In genomic region chrX:53794181-53794580, GRCh38 we compare ENCODE assay signal across 23 cellular contexts.
"Had no signal": no experiment of that assay in that cellular context is flagged by ENCODE, and none has a peak within 500 bp of the region (broad histone marks: within the 10 kb centered on the region; RNA-seq: fewer than 3 reads in every experiment).

No MANE protein-coding gene starts in this region.

- H3K27ac ChIP-seq: brain microvascular endothelial cell, cardiac muscle cell, KMS-11, Peyer's patch, RWPE1, SJCRH30 had no signal

- H3K9ac ChIP-seq: KMS-11 had no signal

- H3K4me1 ChIP-seq: Peyer's patch, SJCRH30 had no signal

- H3K9me3 ChIP-seq: Peyer's patch, SJCRH30 had no signal

- H3K27me3 Mint-ChIP-seq: T-helper 17 cell had no signal

- DNase-seq: activated CD4-positive, alpha-beta T cell treated with anti-CD3 and anti-CD28 coated beads for 48 hours; activated CD4-positive, alpha-beta T cell treated with anti-CD3 and anti-CD28 coated beads, Interleukin-2, amount 50 U/mL, for 4 hours; activated CD4-positive, CD25-positive, alpha-beta regulatory T cell treated with anti-CD3 and anti-CD28 coated beads, Interleukin-2, amount 50 U/mL, for 72 hours; activated CD8-positive, alpha-beta memory T cell treated with anti-CD3 and anti-CD28 coated beads for 24 hours; activated naive CD4-positive, alpha-beta T cell treated with anti-CD3 and anti-CD28 coated beads, Interleukin-2, amount 50 U/mL, for 16 hours; activated T-cell treated with anti-CD3 and anti-CD28 coated beads, Interleukin-2, amount 50 U/mL, for 72 hours; brain microvascular endothelial cell; NCI-H1105; NCI-H1436; NCI-H187; NCI-H2081; NCI-H510A treated with DMSO at 0.1 percent for 48 hours; NCI-H69; NK-92 treated with Interleukin-12 subunit alpha and Interleukin-12 subunit beta, amount 100 ng/mL, for 24 hours; Peyer's patch; Right ventricle myocardium superior; SJCRH30; T-helper 17 cell; T-helper 9 cell had no signal

- H3K4me2 ChIP-seq: KMS-11 had no signal

- H3K4me3 Mint-ChIP-seq: activated T-cell treated with anti-CD3 and anti-CD28 coated beads, Interleukin-2, amount 50 U/mL, for 72 hours; T-helper 17 cell; WTC11 had no signal

- H3K9me3 Mint-ChIP-seq: activated T-cell treated with anti-CD3 and anti-CD28 coated beads, Interleukin-2, amount 50 U/mL, for 72 hours had no signal

- H3K36me3 Mint-ChIP-seq: WTC11 had no signal

- H3K27me3 ChIP-seq: brain microvascular endothelial cell, cardiac muscle cell, Peyer's patch, SJCRH30 had no signal

- ATAC-seq: activated T-cell treated with anti-CD3 and anti-CD28 coated beads, Interleukin-2, amount 50 U/mL, for 72 hours; T-helper 17 cell; WTC11 had no signal

- H3K27ac Mint-ChIP-seq: activated T-cell treated with anti-CD3 and anti-CD28 coated beads, Interleukin-2, amount 50 U/mL, for 72 hours; T-helper 17 cell; WTC11 had no signal

- H3K36me3 ChIP-seq: brain microvascular endothelial cell, cardiac muscle cell, Peyer's patch, SJCRH30 had no signal

- H3K4me3 ChIP-seq: cardiac muscle cell, Peyer's patch, SJCRH30 had no signal
